Comparison of ENCODE assay signal across 2 cellular contexts in the genomic region with DNA sequence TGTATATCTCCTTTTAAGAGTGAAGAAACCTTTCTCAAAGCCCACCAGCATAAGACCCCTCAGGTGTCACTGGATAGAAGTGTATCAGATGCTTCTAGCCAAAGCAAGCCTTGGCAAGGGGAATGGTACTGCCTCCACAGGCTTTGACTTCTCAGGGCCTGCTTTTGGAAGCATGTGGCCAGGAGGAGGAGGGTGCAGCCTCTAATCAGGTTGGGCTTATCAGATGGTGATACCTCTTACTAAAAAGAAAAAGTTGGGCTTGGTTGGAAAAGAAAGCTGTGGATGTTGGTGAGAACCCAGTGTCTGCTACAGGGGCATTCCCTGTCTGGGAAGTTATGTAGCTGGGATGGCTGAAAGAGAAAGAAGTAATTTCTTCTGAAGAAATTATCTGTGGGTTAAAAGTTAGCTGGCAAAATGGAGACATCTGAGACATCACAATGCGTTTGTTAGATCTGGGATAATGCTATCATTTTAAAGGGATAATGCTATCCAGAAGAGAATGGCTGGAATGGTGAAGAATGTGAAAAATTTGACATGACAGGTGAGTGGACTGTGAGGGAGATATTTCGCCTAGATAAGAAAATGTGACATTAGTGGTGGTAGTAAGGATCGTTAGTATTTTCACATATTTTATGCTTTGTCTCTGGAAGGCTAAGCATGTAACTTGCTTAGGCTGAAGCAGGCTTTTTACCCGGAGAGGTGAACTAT.
TF ChIP-seq lines count a peak whose summit lies in the region.

No MANE protein-coding gene starts in this region.

TF ChIP-seq in GM23338, 12 proteins besides CTCF, POLR2A, EP300 and RAD21:
- TF ChIP-seq ZNF114 (CRISPR knock-in tag; IDR thresholded peaks at IDR 0.05) (no peak), POLR2AphosphoS5 (IDR thresholded peaks at IDR 0.05; ENCODE audit: low read depth) (no peak), EZH2 (IDR thresholded peaks at IDR 0.05; ENCODE audit: low read depth, unreplicated experiment) (no peak), NANOG (IDR thresholded peaks at IDR 0.05; ENCODE audit: borderline replicate concordance) (no peak), JUNB (IDR thresholded peaks at IDR 0.05; ENCODE audit: unreplicated experiment) (no peak)

TF ChIP-seq in H1, 55 proteins besides CTCF, POLR2A, EP300 and RAD21:
- TF ChIP-seq, protein P1, sequence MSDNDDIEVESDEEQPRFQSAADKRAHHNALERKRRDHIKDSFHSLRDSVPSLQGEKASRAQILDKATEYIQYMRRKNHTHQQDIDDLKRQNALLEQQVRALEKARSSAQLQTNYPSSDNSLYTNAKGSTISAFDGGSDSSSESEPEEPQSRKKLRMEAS (IDR thresholded peaks at IDR 0.05) = no peak
- TF ChIP-seq HDAC6 (IDR thresholded peaks at IDR 0.05; ENCODE audit: low read depth, low read length) = no peak
- no peak for TF ChIP-seq FOSL1 (IDR thresholded peaks at IDR 0.05; ENCODE audit: insufficient read depth, low read depth, low read length)
- no peak for TF ChIP-seq CTBP2 (IDR thresholded peaks at IDR 0.05; ENCODE audit: borderline replicate concordance, insufficient read depth, insufficient read length, low read length)
- no peak for TF ChIP-seq KDM1A (IDR thresholded peaks at IDR 0.05; ENCODE audit: borderline replicate concordance, low read length)
- no peak for TF ChIP-seq JUN (IDR thresholded peaks at IDR 0.05; ENCODE audit: low read depth, low read length)
- TF ChIP-seq CBX5 (IDR thresholded peaks at IDR 0.05; ENCODE audit: low read depth, low read length) = no peak
- TF ChIP-seq BACH1 (IDR thresholded peaks at IDR 0.05; ENCODE audit: low read length) = no peak
- no peak for TF ChIP-seq EGR1 (IDR thresholded peaks at IDR 0.05; ENCODE audit: borderline replicate concordance, low read depth, low read length)
- no peak for TF ChIP-seq SIX5 (IDR thresholded peaks at IDR 0.05; ENCODE audit: low read depth, low read length)
- no peak for TF ChIP-seq TEAD4 (IDR thresholded peaks at IDR 0.05; ENCODE audit: low read depth, low read length)
- no peak for TF ChIP-seq RFX5 (IDR thresholded peaks at IDR 0.05; ENCODE audit: borderline replicate concordance, low read depth, low read length)
- TF ChIP-seq ZNF274 (IDR thresholded peaks at IDR 0.05; ENCODE audit: borderline replicate concordance, extremely low read depth, low read length) = no peak
- no peak for TF ChIP-seq KDM4A (IDR thresholded peaks at IDR 0.05; ENCODE audit: low read depth, low read length, severe bottlenecking)
- TF ChIP-seq BRCA1 (IDR thresholded peaks at IDR 0.05; ENCODE audit: low read depth, low read length) = no peak
- TF ChIP-seq TBP (IDR thresholded peaks at IDR 0.05; ENCODE audit: low read depth, low read length) = no peak
